Comparison of ENCODE assay signal across 19 cellular contexts in the genomic region with DNA sequence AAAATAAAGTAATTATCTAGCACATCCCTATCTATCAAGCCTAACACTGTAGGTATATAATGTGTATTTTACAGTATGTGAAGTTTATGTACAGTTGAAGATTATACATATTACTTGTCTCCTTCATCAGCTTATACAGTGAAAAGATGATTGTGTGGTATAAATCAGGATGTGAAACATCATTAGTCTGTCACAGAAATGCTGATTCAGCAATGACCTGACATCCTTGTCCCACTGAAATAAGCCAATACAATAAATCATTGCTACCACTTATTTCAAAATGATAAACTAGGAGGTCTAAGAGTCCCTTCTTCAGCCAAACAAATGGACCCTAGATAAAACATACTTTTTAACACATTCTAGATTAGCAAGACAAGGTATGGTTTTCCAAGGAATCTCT.
A peak's percentile ranks its signal among the peaks of the same experiment; 100 is the strongest.
DNase-seq lines count a peak whose midpoint lies in the region; ATAC-seq, FAIRE-seq and TF ChIP-seq lines count a peak whose summit lies in the region.
"Had no signal": no experiment of that assay in that cellular context is flagged by ENCODE, and none has a peak within 500 bp of the region (broad histone marks: within the 10 kb centered on the region; RNA-seq: fewer than 3 reads in every experiment).

No MANE protein-coding gene starts in this region.

- no peak for ATAC-seq in HepG2
- ATAC-seq in right lobe of liver: no peak
- ATAC-seq in K562: no peak

- POLR2A ChIA-PET in HepG2 (lab: Yijun Ruan, JAX): no interaction called here
- POLR2A ChIA-PET in K562 (lab: Yijun Ruan, JAX): no interaction called here

- H3K4me3 Mint-ChIP-seq in activated naive CD8-positive, alpha-beta T cell treated with anti-CD3 and anti-CD28 coated beads for 36 hours: no peak overlapping the region
- H3K4me3 Mint-ChIP-seq: CD4-positive, alpha-beta memory T cell had no signal

- H3K9me3 ChIP-seq in HepG2 (ENCODE audit: low read length) (no peaks in the 10 kb centered on the region), right lobe of liver (no peaks in the 10 kb centered on the region), K562 (replicated peaks; ENCODE audit: control insufficient read depth, insufficient read depth, low read depth, low read length) (no peaks in the 10 kb centered on the region), osteoblast (ENCODE audit: low read depth, low read length) (no peaks in the 10 kb centered on the region), testis (no peaks in the 10 kb centered on the region)

- FAIRE-seq in HepG2 (lab: Jason Lieb, UNC) (no peak), K562 (lab: Jason Lieb, UNC) (no peak)
- FAIRE-seq: A204.1, G401.6, GM12892 had no signal

- DNase-seq in HepG2 (ENCODE audit: low spot score): no peak
- DNase-seq in right lobe of liver: no peak
- DNase-seq in K562 (ENCODE audit: extremely low read depth in 1 of 4, low spot score in 3 of 4): no peak
- peak; percentile 19 for DNase-seq in osteoblast (ENCODE audit: insufficient read length, low spot score, missing footprints)
- DNase-seq in activated naive CD8-positive, alpha-beta T cell treated with anti-CD3 and anti-CD28 coated beads for 36 hours: no peak
- DNase-seq in testis: no peak
- DNase-seq: ACHN; C1 segment of cervical spinal cord; Calu3; CD4-positive, alpha-beta memory T cell; COR-L47; DND-41; GOT3; H7; HCEC 1CT had no signal

- H3K36me3 ChIP-seq in HepG2 (replicated peaks in 1 of 2; ENCODE audit: control insufficient read depth in 1 of 2, insufficient read depth in 2 of 2, low read length in 2 of 2) (no peaks in the 10 kb centered on the region), right lobe of liver (no peaks in the 10 kb centered on the region), K562 (ENCODE audit: control insufficient read depth, insufficient read depth, low read length) (no peaks in the 10 kb centered on the region), osteoblast (ENCODE audit: insufficient read depth, low read length) (no peaks in the 10 kb centered on the region), testis (ENCODE audit: low read depth, missing control alignments) (no peaks in the 10 kb centered on the region)

- BruUV-seq in HepG2 (replicated peaks; lab: Mats Ljungman, UMichigan) (no TSS peak), K562 (replicated peaks; lab: Mats Ljungman, UMichigan) (no TSS peak)

- no peak overlapping the region for H3K27ac Mint-ChIP-seq in activated naive CD8-positive, alpha-beta T cell treated with anti-CD3 and anti-CD28 coated beads for 36 hours
- H3K27ac Mint-ChIP-seq: CD4-positive, alpha-beta memory T cell had no signal

- in situ Hi-C loops in HepG2 (cut with HindIII; ENCODE audit: extremely low pct_ligation_motif_present, low pct_unique_long_range_greater_than_20kb) (no loop called here), K562 (cut with MboI) (no loop called here)

- H3K36me3 Mint-ChIP-seq in activated naive CD8-positive, alpha-beta T cell treated with anti-CD3 and anti-CD28 coated beads for 36 hours: no peaks in the 10 kb centered on the region
- H3K36me3 Mint-ChIP-seq: CD4-positive, alpha-beta memory T cell had no signal

- H4K20me1 ChIP-seq in HepG2 (ENCODE audit: insufficient read depth, low read length) (no peaks in the 10 kb centered on the region), K562 (replicated peaks; ENCODE audit: control insufficient read depth, insufficient read depth, low read length) (no peaks in the 10 kb centered on the region; the same call in 1 of the 2 replicates), osteoblast (ENCODE audit: insufficient read depth, low read length) (no peaks in the 10 kb centered on the region)

- H3K4me1 ChIP-seq in HepG2 (ENCODE audit: insufficient read depth, low read length) (no peaks in the 10 kb centered on the region), right lobe of liver (no peaks in the 10 kb centered on the region), K562 (replicated peaks in 1 of 2; ENCODE audit: control insufficient read depth in 2 of 2, insufficient read depth in 2 of 2, low read length in 2 of 2) (no peaks in the 10 kb centered on the region), osteoblast (ENCODE audit: insufficient read depth, low read length) (no peaks in the 10 kb centered on the region), testis (no peaks in the 10 kb centered on the region)

- H3K9me3 Mint-ChIP-seq in activated naive CD8-positive, alpha-beta T cell treated with anti-CD3 and anti-CD28 coated beads for 36 hours: no peaks in the 10 kb centered on the region

- H3K4me3 ChIP-seq in HepG2 (replicated peaks in 1 of 3; ENCODE audit: insufficient read depth in 1 of 3, low read depth in 2 of 3, low read length in 3 of 3) (no peak overlapping the region), right lobe of liver (no peak overlapping the region), K562 (no peak overlapping the region), osteoblast (ENCODE audit: insufficient read depth, low read length) (no peak overlapping the region), testis (no peak overlapping the region)

- no peaks in the 10 kb centered on the region for H3K4me1 Mint-ChIP-seq in activated naive CD8-positive, alpha-beta T cell treated with anti-CD3 and anti-CD28 coated beads for 36 hours
- H3K4me1 Mint-ChIP-seq: CD4-positive, alpha-beta memory T cell had no signal

- CTCF ChIA-PET in HepG2 (lab: Yijun Ruan, JAX; ENCODE audit: low intra/inter-chr PET ratio, low total read pairs): no interaction called here
- CTCF ChIA-PET in K562 (lab: Yijun Ruan, JAX; ENCODE audit: low intra/inter-chr PET ratio): no interaction called here

- peaks cover 3% of the 10 kb centered on the region for H3K27me3 Mint-ChIP-seq in activated naive CD8-positive, alpha-beta T cell treated with anti-CD3 and anti-CD28 coated beads for 36 hours
- H3K27me3 Mint-ChIP-seq: CD4-positive, alpha-beta memory T cell had no signal

- H3K4me2 ChIP-seq in HepG2 (ENCODE audit: low read depth, low read length) (no peak overlapping the region), K562 (ENCODE audit: insufficient read depth, low read length) (no peak overlapping the region), osteoblast (ENCODE audit: insufficient read depth, low read length) (no peak overlapping the region)

- TF ChIP-seq RAD21 in HepG2 (CRISPR knock-in tag; IDR thresholded peaks at IDR 0.05) (no peak), K562 (CRISPR knock-in tag; conservative IDR thresholded peaks at IDR 0.05 in 1 of 2, IDR thresholded peaks at IDR 0.05 in 1 of 2) (no peak)

- H2AFZ ChIP-seq in HepG2 (ENCODE audit: low read length) (no peak overlapping the region), K562 (ENCODE audit: low read depth, low read length) (no peak overlapping the region), osteoblast (ENCODE audit: low read length) (no peak overlapping the region)

- no peaks in the 10 kb centered on the region for H3K27me3 ChIP-seq in HepG2 (ENCODE audit: control insufficient read depth in 1 of 2, insufficient read depth in 2 of 2, low read length in 2 of 2)
- no peaks in the 10 kb centered on the region for H3K27me3 ChIP-seq in right lobe of liver
- H3K27me3 ChIP-seq in K562 (ENCODE audit: control insufficient read depth in 2 of 2, insufficient read depth in 2 of 2, low read length in 2 of 2): peaks cover 0 to 20% of the 10 kb centered on the region in 2 experiments; a peak in 2 of 5 replicates
- no peaks in the 10 kb centered on the region for H3K27me3 ChIP-seq in osteoblast (ENCODE audit: insufficient read depth, low read length)
- no peaks in the 10 kb centered on the region for H3K27me3 ChIP-seq in testis

- no peaks in the 10 kb centered on the region for H3K79me2 ChIP-seq in HepG2 (ENCODE audit: insufficient read depth, low read length)
- H3K79me2 ChIP-seq in K562 (ENCODE audit: control insufficient read depth, insufficient read depth, low read length): no peaks in the 10 kb centered on the region
- H3K79me2 ChIP-seq in osteoblast (ENCODE audit: insufficient read depth, low read length): no peaks in the 10 kb centered on the region

- TF ChIP-seq EP300 in HepG2 (IDR thresholded peaks at IDR 0.05; ENCODE audit: low read depth in 2 of 2, low read length in 2 of 2) (no peak), HepG2 (CRISPR knock-in tag; IDR thresholded peaks at IDR 0.05; ENCODE audit: borderline replicate concordance) (no peak), K562 (IDR thresholded peaks at IDR 0.05; ENCODE audit: low read length) (no peak)

- no peaks in the 10 kb centered on the region for H3K9me1 ChIP-seq in K562 (ENCODE audit: control insufficient read depth, insufficient read depth, low read length)

- H3K27ac ChIP-seq in HepG2 (ENCODE audit: extremely low read length, insufficient read depth, low read length) (no peak overlapping the region), right lobe of liver (no peak overlapping the region), K562 (ENCODE audit: extremely low read depth, low read depth, low read length) (no peak overlapping the region), osteoblast (ENCODE audit: low read depth, low read length) (no peak overlapping the region), testis (no peak overlapping the region)
- H3K27ac ChIP-seq: 22Rv1 had no signal

- TF ChIP-seq POLR2A in HepG2 (IDR thresholded peaks at IDR 0.05; ENCODE audit: insufficient read depth in 1 of 2, low read depth in 2 of 2, low read length in 2 of 2) (no peak), right lobe of liver (IDR thresholded peaks at IDR 0.05) (no peak), K562 (conservative IDR thresholded peaks at IDR 0.05) (no peak), testis (IDR thresholded peaks at IDR 0.05) (no peak)

- TF ChIP-seq CTCF in HepG2 (CRISPR knock-in tag; IDR thresholded peaks at IDR 0.05): no peak
- no peak for TF ChIP-seq CTCF in right lobe of liver (IDR thresholded peaks at IDR 0.05)
- TF ChIP-seq CTCF in K562 (IDR thresholded peaks at IDR 0.05 in 2 of 3, conservative IDR thresholded peaks at IDR 0.05 in 1 of 3; ENCODE audit: insufficient read depth in 2 of 3, low read depth in 1 of 3, low read length in 3 of 3): no peak
- no peak for TF ChIP-seq CTCF in osteoblast (IDR thresholded peaks at IDR 0.05; ENCODE audit: extremely low read depth, low read depth, low read length)
- TF ChIP-seq CTCF in testis (IDR thresholded peaks at IDR 0.05): no peak

- H3K9ac ChIP-seq in HepG2 (ENCODE audit: insufficient read depth, low read depth, low read length) (no peak overlapping the region), K562 (ENCODE audit: insufficient read depth in 1 of 2, low read depth in 2 of 2, low read length in 2 of 2) (no peak overlapping the region)

- intact Hi-C loops in HepG2 (cut with micrococcal nuclease; ENCODE audit: unreplicated experiment) (no loop called here), right lobe of liver (cut with DNase I) (no loop called here), K562 (cut with micrococcal nuclease) (no loop called here), testis (cut with DNase I; ENCODE audit: low total_unique reads) (no loop called here)

TF ChIP-seq in K562, 482 proteins besides CTCF, POLR2A, EP300 and RAD21 (continues in another document):
- TF ChIP-seq MAFG (tag; conservative IDR thresholded peaks at IDR 0.05) (peak; percentile 84), TARDBP (IDR thresholded peaks at IDR 0.05) (no peak)
